In the genomic region with DNA sequence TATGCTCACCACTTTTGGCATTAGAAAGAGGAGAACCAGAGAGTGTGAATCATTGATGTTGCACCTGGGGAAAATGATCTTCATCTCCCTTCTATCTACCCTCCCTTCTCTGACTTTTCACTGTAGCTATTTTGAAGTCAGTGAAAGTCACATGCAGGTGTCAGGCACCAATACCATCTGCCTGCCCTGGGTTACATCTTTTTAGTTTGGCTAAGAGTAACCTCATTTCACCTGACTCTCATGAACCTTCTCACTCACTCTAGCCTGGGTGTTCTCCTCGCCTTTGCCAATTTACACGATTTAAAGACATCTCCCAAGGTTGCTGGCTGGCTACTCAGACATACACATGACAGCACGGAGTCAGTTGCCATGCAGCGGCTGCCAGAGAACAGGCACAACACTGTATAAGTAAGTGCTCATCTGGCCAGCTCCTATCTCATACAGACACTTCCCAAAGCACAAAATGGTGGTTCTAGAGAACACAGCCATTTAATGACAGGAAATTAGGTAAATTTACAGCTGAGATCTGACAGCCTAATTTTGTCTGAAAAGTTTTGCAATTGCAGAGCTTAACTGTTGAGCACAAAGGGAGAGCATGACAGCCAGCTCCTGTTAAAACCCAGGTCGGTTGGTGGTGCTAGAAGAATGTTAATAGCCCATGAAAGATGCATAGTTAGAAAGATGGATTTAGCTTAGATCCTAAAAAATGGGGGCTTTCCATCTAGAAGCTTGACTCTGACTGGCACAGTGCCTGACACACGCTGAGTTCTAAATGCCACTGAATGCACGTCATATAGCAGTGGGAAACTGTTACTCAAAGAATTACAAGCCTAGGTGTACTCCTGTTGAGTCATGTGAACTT, we compare ENCODE assay signal across 2 cellular contexts.
TF ChIP-seq lines count a peak whose summit lies in the region.

No MANE protein-coding gene starts in this region.

TF ChIP-seq in IMR-90, 13 proteins besides CTCF, POLR2A, EP300 and RAD21:
- no peak for TF ChIP-seq RFX5 (IDR thresholded peaks at IDR 0.05; ENCODE audit: low read depth, low read length)
- TF ChIP-seq MAFK (IDR thresholded peaks at IDR 0.05; ENCODE audit: low read depth, low read length), result no peak
TF ChIP-seq in IMR-90: peak in this region for 0.

TF ChIP-seq in HepG2, 621 proteins besides CTCF, POLR2A, EP300 and RAD21:
- TF ChIP-seq STAG1 (CRISPR knock-in tag; IDR thresholded peaks at IDR 0.05) (no peak), ZBTB1 (CRISPR knock-in tag; IDR thresholded peaks at IDR 0.05; ENCODE audit: borderline replicate concordance) (no peak), ATRX (CRISPR knock-in tag; IDR thresholded peaks at IDR 0.05; ENCODE audit: borderline replicate concordance) (no peak), ZNF879 (CRISPR knock-in tag; IDR thresholded peaks at IDR 0.05) (no peak)
TF ChIP-seq in HepG2: peak in this region for 0.
